11 cellular contexts compared by ENCODE assay signal in genomic region chr10:30811665-30812017, GRCh38.
DNase-seq lines count a peak whose midpoint lies in the region; ATAC-seq, FAIRE-seq and TF ChIP-seq lines count a peak whose summit lies in the region.
"Had no signal": no experiment of that assay in that cellular context is flagged by ENCODE, and none has a peak within 500 bp of the region (broad histone marks: within the 10 kb centered on the region; RNA-seq: fewer than 3 reads in every experiment).

No MANE protein-coding gene starts in this region.

- TF ChIP-seq POLR2A in Peyer's patch (IDR thresholded peaks at IDR 0.05) = no peak

- intact Hi-C loops in left ventricle myocardium superior (cut with micrococcal nuclease) = no loop called here

- H3K4me3 ChIP-seq in Peyer's patch (no peak overlapping the region), astrocyte (ENCODE audit: insufficient read depth, low read depth, low read length) (no peak overlapping the region), stomach smooth muscle (ENCODE audit: low read length in 2 of 2) (peak overlapping the region; percentile 27 to 58)

- peaks cover 9% of the 10 kb centered on the region for H3K27me3 Mint-ChIP-seq in astrocyte (ENCODE audit: low read depth, unreplicated experiment)

- peaks cover 0 to 11% (median 0%) of the 10 kb centered on the region in 4 donors for H3K4me1 ChIP-seq in Peyer's patch
- peaks cover 37% of the 10 kb centered on the region for H3K4me1 ChIP-seq in astrocyte (ENCODE audit: insufficient read depth, low read length)
- H3K4me1 ChIP-seq in stomach smooth muscle (ENCODE audit: control insufficient read depth, insufficient read depth, low read length) = peaks cover 59% of the 10 kb centered on the region

- H3K9ac ChIP-seq in astrocyte (ENCODE audit: low read length) = no peak overlapping the region
- no peak overlapping the region for H3K9ac ChIP-seq in stomach smooth muscle (ENCODE audit: low read length in 2 of 2)

- H3K27ac ChIP-seq in Peyer's patch = peak overlapping the region in 3 of 4 donors; percentile 17 to 72 (median 55)
- H3K27ac ChIP-seq in astrocyte (ENCODE audit: low read depth, low read length) = peak overlapping the region; percentile 75
- H3K27ac ChIP-seq in stomach smooth muscle (ENCODE audit: low read length) = peak overlapping the region; percentile 75

- H3K4me1 Mint-ChIP-seq in astrocyte (ENCODE audit: low read depth, unreplicated experiment) = peaks cover 34% of the 10 kb centered on the region

- ATAC-seq in left ventricle myocardium superior (peak; percentile 36), GM18511 (IDR thresholded peaks at IDR 0.05; ENCODE audit: unreplicated experiment) (no peak)

- no peaks in the 10 kb centered on the region for H4K20me1 ChIP-seq in astrocyte (ENCODE audit: insufficient read depth, low read length)

- H3K9me3 ChIP-seq in Peyer's patch = no peaks in the 10 kb centered on the region
- no peaks in the 10 kb centered on the region for H3K9me3 ChIP-seq in astrocyte (ENCODE audit: insufficient read depth, low read depth, low read length)
- no peaks in the 10 kb centered on the region for H3K9me3 ChIP-seq in stomach smooth muscle (ENCODE audit: control insufficient read depth in 2 of 2, low read length in 2 of 2)

- peak overlapping the region; percentile 67 for H3K27ac Mint-ChIP-seq in astrocyte (ENCODE audit: unreplicated experiment)

- H3K9me3 Mint-ChIP-seq in astrocyte (ENCODE audit: unreplicated experiment) = no peaks in the 10 kb centered on the region
- H3K9me3 Mint-ChIP-seq: activated T-cell treated with anti-CD3 and anti-CD28 coated beads, Interleukin-2, amount 50 U/mL, for 4 hours had no signal

- no peaks in the 10 kb centered on the region for H3K79me2 ChIP-seq in astrocyte (ENCODE audit: insufficient read depth, low read length)

- no peak for DNase-seq in Peyer's patch
- DNase-seq in astrocyte (ENCODE audit: low read depth) = no peak
- no peak for DNase-seq in left ventricle myocardium superior
- no peak for DNase-seq in stimulated activated CD8-positive, alpha-beta memory T cell treated with anti-CD3 and anti-CD28 coated beads, Interleukin-4, amount 100 ng/mL, for 48 hours
- no peak for DNase-seq in GM19240 (ENCODE audit: insufficient read length, low spot score)
- no peak for DNase-seq in D341Med (ENCODE audit: low spot score)
- DNase-seq: activated T-cell treated with anti-CD3 and anti-CD28 coated beads, Interleukin-2, amount 50 U/mL, for 4 hours; effector CD4-positive, alpha-beta T cell had no signal

- peak; percentile 17 for FAIRE-seq in astrocyte (lab: Jason Lieb, UNC)
- FAIRE-seq: GM12892 had no signal

- H3K36me3 Mint-ChIP-seq in astrocyte (ENCODE audit: low read depth, unreplicated experiment) = no peaks in the 10 kb centered on the region

- no peaks in the 10 kb centered on the region for H3K27me3 ChIP-seq in Peyer's patch
- no peaks in the 10 kb centered on the region for H3K27me3 ChIP-seq in astrocyte (ENCODE audit: insufficient read depth, low read length)
- H3K27me3 ChIP-seq in stomach smooth muscle (ENCODE audit: control insufficient read depth in 1 of 2, insufficient read depth in 2 of 2, low read length in 2 of 2) = no peaks in the 10 kb centered on the region

- TF ChIP-seq CTCF in Peyer's patch (IDR thresholded peaks at IDR 0.05) (no peak), astrocyte (IDR thresholded peaks at IDR 0.05; ENCODE audit: insufficient read depth, low read depth, low read length) (no peak)

- H3K4me2 ChIP-seq in astrocyte (ENCODE audit: low read length) = peak overlapping the region; percentile 81

- H3K36me3 ChIP-seq in Peyer's patch = no peaks in the 10 kb centered on the region
- H3K36me3 ChIP-seq in astrocyte (ENCODE audit: insufficient read depth, low read length) = no peaks in the 10 kb centered on the region
- no peaks in the 10 kb centered on the region for H3K36me3 ChIP-seq in stomach smooth muscle (ENCODE audit: control insufficient read depth in 2 of 2, insufficient read depth in 2 of 2, low read length in 2 of 2)

- peak overlapping the region; percentile 7 for H2AFZ ChIP-seq in astrocyte (ENCODE audit: low read depth, low read length)

- no peak overlapping the region for H3K4me3 Mint-ChIP-seq in astrocyte (ENCODE audit: unreplicated experiment)
- H3K4me3 Mint-ChIP-seq: activated T-cell treated with anti-CD3 and anti-CD28 coated beads, Interleukin-2, amount 50 U/mL, for 4 hours had no signal

Comparison
In these comparisons a context has a peak if more than half of its experiments do, and no peak if none do; other contexts are left out.
1. H3K4me3 ChIP-seq: peak in stomach smooth muscle (2 of 2); none in Peyer's patch (0 of 4) and astrocyte (single experiment).
2. Peak in every context shown above with its lines, with median percentiles within 50 percentile points of each other: H3K27ac ChIP-seq.